ENCODE assay signal across 1 cellular context in genomic region chr20:31661625-31662371, GRCh38.
TF ChIP-seq lines count a peak whose summit lies in the region.

No MANE protein-coding gene starts in this region.

TF ChIP-seq in GM12878, 131 proteins besides CTCF, POLR2A, EP300 and RAD21 (continued from another document):
- TF ChIP-seq BCLAF1 (IDR thresholded peaks at IDR 0.05) (no peak), CBX5 (IDR thresholded peaks at IDR 0.05; ENCODE audit: low read depth) (no peak), TCF3 (IDR thresholded peaks at IDR 0.05; ENCODE audit: borderline replicate concordance, insufficient read depth, low read depth, low read length) (0 out of 2 replicates have a peak, but pooled peaks have one; percentile 19), SIN3A (IDR thresholded peaks at IDR 0.05; ENCODE audit: low read depth, low read length) (0 out of 2 replicates have a peak, but pooled peaks have one; percentile 41), GATAD2B (conservative IDR thresholded peaks at IDR 0.05; ENCODE audit: low read depth) (0 out of 2 replicates have a peak, but pooled peaks have one; percentile 41), KAT2A (conservative IDR thresholded peaks at IDR 0.05; ENCODE audit: control insufficient read depth, low read depth, low read length) (no peak), CHD1 (IDR thresholded peaks at IDR 0.05; ENCODE audit: low read depth, low read length) (no peak), POLR2AphosphoS5 (IDR thresholded peaks at IDR 0.05; ENCODE audit: low read length) (no peak), KDM1A (IDR thresholded peaks at IDR 0.05; ENCODE audit: borderline replicate concordance) (no peak), MTA3 (IDR thresholded peaks at IDR 0.05; ENCODE audit: borderline replicate concordance, low read length) (no peak; the same call in 1 of the 2 replicates), ZBTB40 (IDR thresholded peaks at IDR 0.05; ENCODE audit: borderline replicate concordance) (no peak), ZNF687 (IDR thresholded peaks at IDR 0.05) (no peak), BHLHE40 (IDR thresholded peaks at IDR 0.05; ENCODE audit: borderline replicate concordance in 1 of 2, low read depth in 2 of 2, low read length in 1 of 2) (no peak; a peak in 1 of 4 replicates), ZNF274 (IDR thresholded peaks at IDR 0.05; ENCODE audit: insufficient read depth, insufficient read length) (no peak), STAT1 (conservative IDR thresholded peaks at IDR 0.05) (no peak), ASH2L (IDR thresholded peaks at IDR 0.05; ENCODE audit: borderline replicate concordance, low read depth) (no peak), CHD4 (IDR thresholded peaks at IDR 0.05) (no peak), HSF1 (IDR thresholded peaks at IDR 0.05; ENCODE audit: low read depth, low read length) (no peak), SP1 (IDR thresholded peaks at IDR 0.05; ENCODE audit: low read depth, low read length) (peak; percentile 36), SMARCA5 (IDR thresholded peaks at IDR 0.05) (peak; percentile 24; the same call in 1 of the 2 replicates), EED (IDR thresholded peaks at IDR 0.05; ENCODE audit: low read depth) (peak; percentile 39; the same call in 1 of the 2 replicates), SMC3 (IDR thresholded peaks at IDR 0.05; ENCODE audit: borderline replicate concordance, low read length) (peak; percentile 87), RAD51 (IDR thresholded peaks at IDR 0.05) (no peak), YY1 (IDR thresholded peaks at IDR 0.05; ENCODE audit: low read depth, low read length) (peak; percentile 72), RB1 (IDR thresholded peaks at IDR 0.05; ENCODE audit: borderline replicate concordance) (0 out of 2 replicates have a peak, but pooled peaks have one; percentile 16), NBN (IDR thresholded peaks at IDR 0.05) (0 out of 2 replicates have a peak, but pooled peaks have one; percentile 4), IKZF1 (conservative IDR thresholded peaks at IDR 0.05) (peak; percentile 38), JUNB (IDR thresholded peaks at IDR 0.05) (no peak), ESRRA (IDR thresholded peaks at IDR 0.05; ENCODE audit: low read length) (0 out of 2 replicates have a peak, but pooled peaks have one; percentile 21)
